ENCODE assay signal across 8 cellular contexts in the genomic region with DNA sequence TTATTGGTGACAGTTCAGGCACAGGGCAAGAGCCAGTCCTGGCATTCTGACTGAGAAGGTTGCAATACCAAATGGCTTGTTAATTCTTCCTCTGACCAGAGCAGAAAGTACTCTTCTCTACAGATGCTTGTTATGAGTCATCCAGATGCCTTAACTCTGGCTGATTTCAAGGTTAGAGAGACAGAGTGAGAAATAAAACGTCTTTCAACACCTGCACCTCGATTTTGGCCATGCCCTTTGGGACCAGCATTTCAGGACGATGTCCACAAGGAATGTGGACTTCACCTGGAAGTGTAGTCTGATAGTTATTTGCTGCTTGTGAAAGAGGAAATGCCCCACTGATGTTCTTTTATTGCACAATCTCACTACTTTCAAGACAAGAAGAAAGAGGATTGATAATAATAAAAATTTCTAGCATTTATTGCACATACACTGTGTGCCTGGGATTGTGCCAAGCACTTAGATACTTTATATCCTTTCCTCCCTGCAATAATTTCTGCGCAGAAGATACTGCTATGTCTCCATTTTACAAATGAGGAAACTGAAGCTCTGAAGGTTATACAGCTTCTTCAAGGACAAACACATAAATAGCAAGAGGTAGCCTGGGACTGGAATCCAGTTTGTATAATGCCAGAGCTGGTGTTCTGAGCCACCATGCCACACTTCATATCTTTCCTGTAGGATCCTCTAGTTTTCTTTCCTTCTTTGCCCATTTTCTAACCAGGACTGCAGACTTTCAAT. TPM values are rescaled to one million over a fixed set of nuclear protein-coding genes. Genes with fewer than 3 reads are reported as not detected.
DNase-seq lines count a peak whose midpoint lies in the region; ATAC-seq, FAIRE-seq and TF ChIP-seq lines count a peak whose summit lies in the region.

No MANE protein-coding gene starts in this region.

- H3K27me3 ChIP-seq in GM23248 (replicated peaks; ENCODE audit: insufficient read depth) (no peaks in the 10 kb centered on the region), Loucy (ENCODE audit: insufficient read depth, low read length, poor library complexity, severe bottlenecking) (no peaks in the 10 kb centered on the region), fibroblast of lung (ENCODE audit: control insufficient read depth, insufficient read depth, low read length) (no peaks in the 10 kb centered on the region), HAP-1 (ENCODE audit: low read depth) (no peaks in the 10 kb centered on the region)

- intact Hi-C loops in Right ventricle myocardium superior (cut with DNase I) (no loop called here), kidney (cut with DNase I) (no loop called here)

- TF ChIP-seq CTCF in Loucy (conservative IDR thresholded peaks at IDR 0.05; ENCODE audit: low read length) (no peak), fibroblast of lung (conservative IDR thresholded peaks at IDR 0.05 in 1 of 2, IDR thresholded peaks at IDR 0.05 in 1 of 2; ENCODE audit: low read depth in 1 of 2, low read length in 2 of 2) (no peak), kidney (IDR thresholded peaks at IDR 0.05; ENCODE audit: borderline replicate concordance, extremely low read depth, insufficient read depth) (no peak)

- no peak overlapping the region for H3K27ac ChIP-seq in GM23248
- no peak overlapping the region for H3K27ac ChIP-seq in fibroblast of lung (ENCODE audit: insufficient read depth, low read length)
- no peak overlapping the region for H3K27ac ChIP-seq in kidney (ENCODE audit: low read depth in 2 of 2, low read length in 2 of 2)

- H2AFZ ChIP-seq in GM23248, result no peak overlapping the region
- H2AFZ ChIP-seq in Loucy (ENCODE audit: low read length), result 0 out of 2 replicates have a peak overlapping the region, but pooled peaks have one; percentile 48
- no peak overlapping the region for H2AFZ ChIP-seq in fibroblast of lung (ENCODE audit: low read length)

- in situ Hi-C loops in GM23248 (cut with MboI), result no loop called here
- in situ Hi-C loops in HAP-1 (cut with MboI; ENCODE audit: low sequenced_read_pairs), result no loop called here

- no peak for FAIRE-seq in kidney (lab: Jason Lieb, UNC)

- H3K4me3 ChIP-seq in GM23248 (no peak overlapping the region), Loucy (ENCODE audit: low read length, poor library complexity, severe bottlenecking) (no peak overlapping the region), fibroblast of lung (replicated peaks in 1 of 4; ENCODE audit: control extremely low read depth in 1 of 4, insufficient read depth in 1 of 4, low read depth in 3 of 4, low read length in 4 of 4) (no peak overlapping the region), HAP-1 (no peak overlapping the region), kidney (ENCODE audit: low read length in 2 of 2) (no peak overlapping the region)

- no peaks in the 10 kb centered on the region for H3K79me2 ChIP-seq in GM23248 (ENCODE audit: insufficient read depth)
- H3K79me2 ChIP-seq in Loucy (ENCODE audit: insufficient read depth, low read length), result no peaks in the 10 kb centered on the region
- H3K79me2 ChIP-seq in fibroblast of lung (ENCODE audit: control insufficient read depth, insufficient read depth, low read length), result no peaks in the 10 kb centered on the region

- no peaks in the 10 kb centered on the region for H3K9me2 ChIP-seq in GM23248 (ENCODE audit: insufficient read depth)
- H3K9me2 ChIP-seq in Loucy (replicated peaks; ENCODE audit: low read depth, low read length), result no peaks in the 10 kb centered on the region

- DNase-seq in GM23248 (peak; percentile 85), fibroblast of lung (ENCODE audit: low read depth in 2 of 2) (peak; percentile 49 to 52), NCI-H2081 (lab: John Stamatoyannopoulos, UW) (no peak), HAP-1 (ENCODE audit: low spot score in 2 of 2) (no peak), Right ventricle myocardium superior (no peak), kidney (no peak)

- no peak overlapping the region for H3K9ac ChIP-seq in GM23248
- H3K9ac ChIP-seq in Loucy (ENCODE audit: low read depth, low read length, poor library complexity, severe bottlenecking), result no peak overlapping the region
- no peak overlapping the region for H3K9ac ChIP-seq in fibroblast of lung (ENCODE audit: insufficient read depth, low read length)
- H3K9ac ChIP-seq in kidney (ENCODE audit: low read length in 2 of 2), result no peak overlapping the region

- H4K20me1 ChIP-seq in GM23248 (ENCODE audit: insufficient read depth), result no peaks in the 10 kb centered on the region
- H4K20me1 ChIP-seq in Loucy (ENCODE audit: insufficient read depth, low read length, poor library complexity, severe bottlenecking), result no peaks in the 10 kb centered on the region
- H4K20me1 ChIP-seq in fibroblast of lung (ENCODE audit: control insufficient read depth, extremely low read depth, insufficient read depth, low read length), result no peaks in the 10 kb centered on the region

- peak; percentile 99 for ATAC-seq in GM18498 (IDR thresholded peaks at IDR 0.05; ENCODE audit: unreplicated experiment)
- ATAC-seq in Right ventricle myocardium superior (ENCODE audit: poor library complexity), result no peak

- H3K4me2 ChIP-seq in GM23248 (ENCODE audit: unreplicated experiment), result no peak overlapping the region
- no peak overlapping the region for H3K4me2 ChIP-seq in Loucy (ENCODE audit: low read depth, low read length, poor library complexity, severe bottlenecking)
- no peak overlapping the region for H3K4me2 ChIP-seq in fibroblast of lung (ENCODE audit: extremely low read depth, insufficient read depth, low read length)

- peaks cover 14% of the 10 kb centered on the region; the same call in 1 of the 2 replicates for H3F3A ChIP-seq in GM23248 (ENCODE audit: insufficient read depth)
- H3F3A ChIP-seq in Loucy (ENCODE audit: low read depth), result no peaks in the 10 kb centered on the region

- 24 to 26% methylated on average over 4 of the region's 4 CpGs for WGBS in GM23248 (ENCODE audit: low coverage in 1 of 2, low lambda C conversion rate in 2 of 2, missing lambda C conversion rate in 2 of 2), 2 experiments

- H3K4me1 ChIP-seq in GM23248 (ENCODE audit: insufficient read depth), result peaks cover 8% of the 10 kb centered on the region
- H3K4me1 ChIP-seq in Loucy (ENCODE audit: insufficient read depth, low read length, poor library complexity, severe bottlenecking), result no peaks in the 10 kb centered on the region
- no peaks in the 10 kb centered on the region for H3K4me1 ChIP-seq in fibroblast of lung (ENCODE audit: control insufficient read depth, extremely low read depth, insufficient read depth, low read length)
- no peaks in the 10 kb centered on the region for H3K4me1 ChIP-seq in HAP-1
- no peaks in the 10 kb centered on the region for H3K4me1 ChIP-seq in kidney (ENCODE audit: control insufficient read depth in 1 of 2, insufficient read depth in 1 of 2, low read depth in 1 of 2, low read length in 2 of 2)

- no peaks in the 10 kb centered on the region for H3K9me3 ChIP-seq in GM23248 (ENCODE audit: low read depth)
- H3K9me3 ChIP-seq in Loucy (ENCODE audit: insufficient read depth, low read depth, low read length), result no peaks in the 10 kb centered on the region
- H3K9me3 ChIP-seq in fibroblast of lung (ENCODE audit: control insufficient read depth, insufficient read depth, low read depth, low read length), result no peaks in the 10 kb centered on the region
- H3K9me3 ChIP-seq in HAP-1, result no peaks in the 10 kb centered on the region
- no peaks in the 10 kb centered on the region for H3K9me3 ChIP-seq in kidney (ENCODE audit: control insufficient read depth in 1 of 2, low read length in 2 of 2)

- H3K36me3 ChIP-seq in GM23248 (ENCODE audit: low read depth) (no peaks in the 10 kb centered on the region), Loucy (ENCODE audit: insufficient read depth, low read length) (no peaks in the 10 kb centered on the region), fibroblast of lung (ENCODE audit: control insufficient read depth, insufficient read depth, low read length) (no peaks in the 10 kb centered on the region), HAP-1 (replicated peaks) (no peaks in the 10 kb centered on the region), kidney (ENCODE audit: control insufficient read depth in 1 of 2, insufficient read depth in 2 of 2, low read length in 2 of 2) (no peaks in the 10 kb centered on the region)

RNA-seq across cellular contexts. Expression of a gene that starts 33.5 kb away (rescaled TPM):
- 41.8 and 54.9 TPM in 2 replicates for total RNA-seq in GM23248 (2014; rRNA removed; shearing (Covaris generic))
- polyA plus RNA-seq in GM23248 (2016; fragmentation: Nextera tagmentation; extraction: Ambion mirVana) (29.8 and 30.6 TPM in 2 replicates), fibroblast of lung (40.3 and 89.5 TPM in 2 replicates), kidney (ENCODE audit: insufficient read depth, low read depth, low replicate concordance) (19.7 TPM)
- total RNA-seq in fibroblast of lung (15.9 and 18.0 TPM in 2 replicates), Right ventricle myocardium superior (19.3 TPM), kidney (40.9 TPM)
- polyA plus RNA-seq in fibroblast of lung (2012), result 24.5 and 57.0 TPM in 2 replicates
- 27.7 and 117 TPM in 2 replicates for polyA minus RNA-seq in fibroblast of lung (ENCODE audit: low replicate concordance)

RNA-seq across cellular contexts. Expression of a gene that starts 43.9 kb away (rescaled TPM):
- total RNA-seq in GM23248 (2014; rRNA removed; shearing (Covaris generic)), result 1.5 and 3.4 TPM in 2 replicates
- polyA plus RNA-seq in GM23248 (2016; fragmentation: Nextera tagmentation; extraction: Ambion mirVana) (1.8 and 2.5 TPM in 2 replicates), fibroblast of lung (2.6 and 4.3 TPM in 2 replicates), kidney (ENCODE audit: insufficient read depth, low read depth, low replicate concordance) (5.9 TPM)
- total RNA-seq in fibroblast of lung (5.1 and 6.1 TPM in 2 replicates), Right ventricle myocardium superior (2.6 TPM), kidney (7.5 TPM)
- polyA plus RNA-seq in fibroblast of lung (2012), result 2.3 and 3.5 TPM in 2 replicates
- 3.9 and 11.8 TPM in 2 replicates for polyA minus RNA-seq in fibroblast of lung (ENCODE audit: low replicate concordance)

Comparison
In these comparisons a context has a peak if more than half of its experiments do, and no peak if none do; other contexts are left out.
1. DNase-seq: peak in GM23248 (single experiment) and fibroblast of lung (2 of 2); none in NCI-H2081 (0 of 2), HAP-1 (0 of 2), Right ventricle myocardium superior (single experiment) and kidney (single experiment).